26 cellular contexts compared by ENCODE assay signal in the genomic region with DNA sequence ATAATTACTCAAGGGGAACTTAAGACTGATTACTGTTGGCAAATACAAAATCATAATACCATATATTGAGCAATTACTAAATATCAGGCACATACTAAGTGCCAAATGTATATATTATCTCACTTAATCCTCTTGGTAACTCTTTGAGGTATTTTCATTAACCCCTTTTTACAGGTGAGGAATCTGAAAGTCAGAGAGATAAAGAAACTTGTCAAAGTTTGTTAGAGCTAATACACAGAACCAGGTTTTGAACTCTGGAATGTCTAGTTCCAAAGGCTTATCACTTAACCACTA.
"Had no signal": no experiment of that assay in that cellular context is flagged by ENCODE, and none has a peak within 500 bp of the region (broad histone marks: within the 10 kb centered on the region; RNA-seq: fewer than 3 reads in every experiment).

No MANE protein-coding gene starts in this region.

- H3K9me3 Mint-ChIP-seq: naive thymus-derived CD4-positive, alpha-beta T cell; natural killer cell treated with Interleukin-12 subunit alpha and Interleukin-12 subunit beta and Interleukin-15 and Interleukin-18, amount 100 ng/mL, for 72 hours; stimulated activated effector memory CD8-positive, alpha-beta T cell treated with anti-CD3 and anti-CD28 coated beads, Interleukin-12 subunit alpha, Interleukin-12 subunit beta, amount 100 ng/mL, for 72 hours; stimulated activated naive CD8-positive, alpha-beta T cell treated with anti-CD3 and anti-CD28 coated beads, Interleukin-15, Interleukin-2, amounts not matched to agents 100 ng/mL and 50 ng/mL, for 24 hours had no signal

- H3K27ac ChIP-seq: left lung, lower lobe of right lung, ovary, sigmoid colon, spleen, suprapubic skin, thoracic aorta, tibial artery, upper lobe of right lung had no signal

- H3K36me3 ChIP-seq: left lung, lower lobe of right lung, ovary, sigmoid colon, spleen, suprapubic skin, thoracic aorta, tibial artery, upper lobe of right lung had no signal

- H3K27me3 ChIP-seq: ovary, sigmoid colon, suprapubic skin, tibial artery had no signal

- H3K4me3 ChIP-seq: left lung, lower lobe of right lung, mucosa of descending colon, ovary, sigmoid colon, spleen, suprapubic skin, thoracic aorta, tibial artery, upper lobe of right lung had no signal

- H3K4me1 Mint-ChIP-seq: naive thymus-derived CD4-positive, alpha-beta T cell; stimulated activated effector memory CD8-positive, alpha-beta T cell treated with anti-CD3 and anti-CD28 coated beads, Interleukin-12 subunit alpha, Interleukin-12 subunit beta, amount 100 ng/mL, for 72 hours had no signal

- H3K27ac Mint-ChIP-seq: naive thymus-derived CD4-positive, alpha-beta T cell; natural killer cell treated with Interleukin-12 subunit alpha and Interleukin-12 subunit beta and Interleukin-15 and Interleukin-18, amount 100 ng/mL, for 72 hours; progenitor cell of endocrine pancreas; stimulated activated effector memory CD8-positive, alpha-beta T cell treated with anti-CD3 and anti-CD28 coated beads, Interleukin-12 subunit alpha, Interleukin-12 subunit beta, amount 100 ng/mL, for 72 hours; stimulated activated naive CD8-positive, alpha-beta T cell treated with anti-CD3 and anti-CD28 coated beads, Interleukin-15, Interleukin-2, amounts not matched to agents 100 ng/mL and 50 ng/mL, for 24 hours had no signal

- H3K36me3 Mint-ChIP-seq: naive thymus-derived CD4-positive, alpha-beta T cell; natural killer cell treated with Interleukin-12 subunit alpha and Interleukin-12 subunit beta and Interleukin-15 and Interleukin-18, amount 100 ng/mL, for 72 hours; stimulated activated effector memory CD8-positive, alpha-beta T cell treated with anti-CD3 and anti-CD28 coated beads, Interleukin-12 subunit alpha, Interleukin-12 subunit beta, amount 100 ng/mL, for 72 hours had no signal

- H3K9me3 ChIP-seq: left lung, lower lobe of right lung, mucosa of descending colon, ovary, sigmoid colon, spleen, suprapubic skin, thoracic aorta, tibial artery, upper lobe of right lung had no signal

- ATAC-seq: left lung; lower lobe of right lung; mucosa of descending colon; naive thymus-derived CD4-positive, alpha-beta T cell; natural killer cell treated with Interleukin-12 subunit alpha and Interleukin-12 subunit beta and Interleukin-15 and Interleukin-18, amount 100 ng/mL, for 72 hours; right cardiac atrium; stimulated activated effector memory CD8-positive, alpha-beta T cell treated with anti-CD3 and anti-CD28 coated beads, Interleukin-12 subunit alpha, Interleukin-12 subunit beta, amount 100 ng/mL, for 72 hours; upper lobe of right lung had no signal

- DNase-seq: hippocampal formation; kidney; left colon; left lung; lower lobe of right lung; midbrain; mucosa of descending colon; naive thymus-derived CD4-positive, alpha-beta T cell; ovary; retina; right cardiac atrium; sigmoid colon; small intestine; spleen; stimulated activated CD4-positive, alpha-beta T cell treated with anti-CD3 and anti-CD28 coated beads, Interleukin-4, amount 100 ng/mL, for 24 hours; stimulated activated naive CD4-positive, alpha-beta T cell; tibial artery; upper lobe of right lung had no signal

- H3K4me1 ChIP-seq: left lung, lower lobe of right lung, sigmoid colon, spleen, suprapubic skin, tibial artery, upper lobe of right lung had no signal

- FAIRE-seq: islet of Langerhans, kidney, small intestine, urothelium cell line had no signal

- H3K4me3 Mint-ChIP-seq: naive thymus-derived CD4-positive, alpha-beta T cell; natural killer cell treated with Interleukin-12 subunit alpha and Interleukin-12 subunit beta and Interleukin-15 and Interleukin-18, amount 100 ng/mL, for 72 hours; stimulated activated effector memory CD8-positive, alpha-beta T cell treated with anti-CD3 and anti-CD28 coated beads, Interleukin-12 subunit alpha, Interleukin-12 subunit beta, amount 100 ng/mL, for 72 hours; stimulated activated naive CD8-positive, alpha-beta T cell treated with anti-CD3 and anti-CD28 coated beads, Interleukin-15, Interleukin-2, amounts not matched to agents 100 ng/mL and 50 ng/mL, for 24 hours had no signal
